In genomic region chr10:80504158-80504811, GRCh38 we compare ENCODE assay signal across 8 cellular contexts. TPM values are rescaled to one million over a fixed set of nuclear protein-coding genes. Genes with fewer than 3 reads are reported as not detected.
A peak's percentile ranks its signal among the peaks of the same experiment; 100 is the strongest.
DNase-seq lines count a peak whose midpoint lies in the region; ATAC-seq and TF ChIP-seq lines count a peak whose summit lies in the region.

No MANE protein-coding gene starts in this region.

- intact Hi-C loops in CD14-positive monocyte (cut with micrococcal nuclease): loop anchor here (2.0 to 5.0 kb wide), 5 partner anchors 17 to 121 kb away; partner anchors contain the start of gene TSPAN14 (in 1 of the 2)
- intact Hi-C loops in Panc1 (cut with micrococcal nuclease; ENCODE audit: unreplicated experiment): loop anchor here (1.0 kb wide), 1 partner anchor 60 kb away; no protein-coding TSS in a partner anchor
- intact Hi-C loops in naive thymus-derived CD4-positive, alpha-beta T cell (cut with micrococcal nuclease): loop anchor here (1.0 to 2.0 kb wide), 6 partner anchors 8 to 49 kb away; partner anchors contain the start of gene TSPAN14 (in 1 of the 2)

- no TSS peak for BruUV-seq in Panc1 (replicated peaks; lab: Mats Ljungman, UMichigan)

- TF ChIP-seq CTCF in CD14-positive monocyte (IDR thresholded peaks at IDR 0.05) (no peak), Panc1 (IDR thresholded peaks at IDR 0.05) (no peak), endodermal cell (conservative IDR thresholded peaks at IDR 0.05) (no peak)

- DNase-seq in CD14-positive monocyte (ENCODE audit: low spot score) (peak; percentile 73), Panc1 (ENCODE audit: low read depth, low spot score) (no peak), endodermal cell (peak; percentile 82), NCI-H1436 treated with DMSO at 0.1 percent for 48 hours (lab: John Stamatoyannopoulos, UW) (no peak), DMS153 (lab: John Stamatoyannopoulos, UW) (no peak), superior temporal gyrus (ENCODE audit: extremely low spot score) (no peak)
- no peak for DNase-seq in naive thymus-derived CD4-positive, alpha-beta T cell

- H3K9me3 ChIP-seq in Panc1 (ENCODE audit: control insufficient read depth, insufficient read depth, low read depth, low read length): no peaks in the 10 kb centered on the region
- H3K9me3 ChIP-seq in endodermal cell (ENCODE audit: control insufficient read depth, low read length): no peaks in the 10 kb centered on the region
- no peaks in the 10 kb centered on the region for H3K9me3 ChIP-seq in naive thymus-derived CD4-positive, alpha-beta T cell (ENCODE audit: control insufficient read depth in 2 of 3, low read length in 3 of 3)

- in situ Hi-C loops in Panc1 (cut with HindIII; ENCODE audit: low pct_unique_long_range_greater_than_20kb, low sequenced_read_pairs): no loop called here

- POLR2A ChIA-PET in Panc1 (lab: Charles Lee): interaction anchor here (0.6 kb wide), 1 partner anchor 48 kb away, joined by 4 read pairs; no protein-coding TSS in a partner anchor
- POLR2A ChIA-PET in naive thymus-derived CD4-positive, alpha-beta T cell (lab: Charles Lee): interaction anchor here (1.1 to 11.4 kb wide), 4 partner anchors 17 to 46 kb away, joined by 5 to 582 read pairs (median 94); partner anchors contain the start of gene TSPAN14

- H3K36me3 Mint-ChIP-seq in CD14-positive monocyte: peaks cover 53 to 75% of the 10 kb centered on the region in 2 donors
- peaks cover 38% of the 10 kb centered on the region for H3K36me3 Mint-ChIP-seq in endodermal cell (ENCODE audit: low read depth)
- H3K36me3 Mint-ChIP-seq in naive thymus-derived CD4-positive, alpha-beta T cell: peaks cover 0 to 34% (median 11%) of the 10 kb centered on the region in 5 donors

- H3K4me1 Mint-ChIP-seq in CD14-positive monocyte: peaks cover 76% of the 10 kb centered on the region
- H3K4me1 Mint-ChIP-seq in endodermal cell: peaks cover 61% of the 10 kb centered on the region
- H3K4me1 Mint-ChIP-seq in naive thymus-derived CD4-positive, alpha-beta T cell: peaks cover 63 to 84% (median 75%) of the 10 kb centered on the region in 7 donors

- peak overlapping the region in 1 of 2 donors; percentile 83 for H3K4me3 Mint-ChIP-seq in CD14-positive monocyte
- H3K4me3 Mint-ChIP-seq in endodermal cell: no peak overlapping the region
- peak overlapping the region; percentile 24 to 86 (median 71) for H3K4me3 Mint-ChIP-seq in naive thymus-derived CD4-positive, alpha-beta T cell

- H3K4me1 ChIP-seq in Panc1 (ENCODE audit: control insufficient read depth, insufficient read depth, low read length): peaks cover 8% of the 10 kb centered on the region
- H3K4me1 ChIP-seq in endodermal cell (ENCODE audit: control insufficient read depth, insufficient read depth, low read length): peaks cover 26% of the 10 kb centered on the region
- H3K4me1 ChIP-seq in naive thymus-derived CD4-positive, alpha-beta T cell (ENCODE audit: control insufficient read depth in 2 of 2, insufficient read depth in 2 of 2, low read length in 2 of 2): peaks cover 64 to 69% of the 10 kb centered on the region in 2 donors

- H3K27ac ChIP-seq in Panc1 (ENCODE audit: low read length) (no peak overlapping the region), endodermal cell (ENCODE audit: low read depth, low read length) (no peak overlapping the region)
- H3K27ac ChIP-seq in naive thymus-derived CD4-positive, alpha-beta T cell (ENCODE audit: low read depth, low read length): peak overlapping the region; percentile 59

- CTCF ChIA-PET in Panc1 (lab: Charles Lee): interaction anchor here (0.6 to 2.4 kb wide), 4 partner anchors 7 to 162 kb away, joined by 4 to 40 read pairs (median 6); no protein-coding TSS in a partner anchor
- CTCF ChIA-PET in naive thymus-derived CD4-positive, alpha-beta T cell (lab: Charles Lee): interaction anchor here (0.6 to 21.4 kb wide), 14 partner anchors 10 to 126 kb away, joined by 3 to 839 read pairs (median 6); partner anchors contain the start of gene TSPAN14

- H3K27ac Mint-ChIP-seq in CD14-positive monocyte (peak overlapping the region; percentile 90 to 99 (median 94)), endodermal cell (peak overlapping the region; percentile 98)
- peak overlapping the region; percentile 76 to 99 (median 89) for H3K27ac Mint-ChIP-seq in naive thymus-derived CD4-positive, alpha-beta T cell

- H3K9ac ChIP-seq in endodermal cell (ENCODE audit: extremely low read depth, low read length, poor library complexity, severe bottlenecking): no peak overlapping the region

- H3K4me3 ChIP-seq in Panc1 (ENCODE audit: low read depth in 2 of 2, low read length in 2 of 2): no peak overlapping the region
- H3K4me3 ChIP-seq in endodermal cell (ENCODE audit: low read length): no peak overlapping the region
- H3K4me3 ChIP-seq in naive thymus-derived CD4-positive, alpha-beta T cell (ENCODE audit: low read length): no peak overlapping the region

- ATAC-seq in Panc1: 0 out of 2 replicates have a peak, but pooled peaks have one; percentile 40
- peak; percentile 52 for ATAC-seq in naive thymus-derived CD4-positive, alpha-beta T cell
- no peak for ATAC-seq in activated CD4-positive, CD25-positive, alpha-beta regulatory T cell treated with anti-CD3 and anti-CD28 coated beads, Interleukin-2, amount 50 U/mL, for 24 hours

- no peaks in the 10 kb centered on the region for H3K27me3 ChIP-seq in Panc1 (ENCODE audit: control insufficient read depth, insufficient read depth, low read length)
- H3K27me3 ChIP-seq in endodermal cell (ENCODE audit: control insufficient read depth, insufficient read depth, low read length, poor library complexity, severe bottlenecking): no peaks in the 10 kb centered on the region
- H3K27me3 ChIP-seq in naive thymus-derived CD4-positive, alpha-beta T cell (ENCODE audit: control insufficient read depth in 2 of 2, insufficient read depth in 2 of 2, low read length in 2 of 2): no peaks in the 10 kb centered on the region

- no peaks in the 10 kb centered on the region for H3K27me3 Mint-ChIP-seq in CD14-positive monocyte (ENCODE audit: low read depth in 3 of 3)
- no peaks in the 10 kb centered on the region for H3K27me3 Mint-ChIP-seq in endodermal cell (ENCODE audit: insufficient read depth)
- H3K27me3 Mint-ChIP-seq in naive thymus-derived CD4-positive, alpha-beta T cell: no peaks in the 10 kb centered on the region

- no peaks in the 10 kb centered on the region for H3K9me3 Mint-ChIP-seq in CD14-positive monocyte
- H3K9me3 Mint-ChIP-seq in endodermal cell: no peaks in the 10 kb centered on the region
- H3K9me3 Mint-ChIP-seq in naive thymus-derived CD4-positive, alpha-beta T cell: no peaks in the 10 kb centered on the region

- WGBS in endodermal cell (ENCODE audit: insufficient coverage in 1 of 2, insufficient read length in 1 of 2), 2 experiments: 91 to 96% methylated on average over 4 to 7 of the region's 7 CpGs

- no peaks in the 10 kb centered on the region for H3K36me3 ChIP-seq in Panc1 (ENCODE audit: control insufficient read depth, insufficient read depth, low read length)
- H3K36me3 ChIP-seq in endodermal cell (ENCODE audit: control insufficient read depth, insufficient read depth, low read length): peaks cover 26% of the 10 kb centered on the region
- peaks cover 5 to 41% (median 21%) of the 10 kb centered on the region in 3 experiments for H3K36me3 ChIP-seq in naive thymus-derived CD4-positive, alpha-beta T cell (ENCODE audit: control insufficient read depth in 2 of 3, insufficient read depth in 3 of 3, low read length in 3 of 3)

RNA-seq across cellular contexts. Expression of gene SH2D4B, which starts 33.4 kb away (rescaled TPM):
- not detected for polyA plus RNA-seq in CD14-positive monocyte
- total RNA-seq in Panc1 (2021; ENCODE audit: unreplicated experiment) (0.10 TPM), endodermal cell (under 1 TPM in 1 of 2 donors, not detected in 1; 0.13 TPM)
- not detected for polyA plus RNA-seq in Panc1 (2012; ENCODE audit: insufficient read length)
- polyA plus RNA-seq in endodermal cell (2013, experiment 1 of 2): not detected
- polyA plus RNA-seq in endodermal cell (2013, experiment 2 of 2): 0.33 TPM
- total RNA-seq in naive thymus-derived CD4-positive, alpha-beta T cell: under 1 TPM; 0.10 to 0.51 (median 0.14) TPM
- polyA plus RNA-seq in naive thymus-derived CD4-positive, alpha-beta T cell: not detected

RNA-seq across cellular contexts. Expression of gene TSPAN14, which starts 50.2 kb away (rescaled TPM):
- polyA plus RNA-seq in CD14-positive monocyte: 100 to 1,000 TPM; 123 to 160 TPM
- total RNA-seq in Panc1 (2021; ENCODE audit: unreplicated experiment) (39.0 TPM), endodermal cell (100 to 1,000 TPM; 121 to 123 TPM)
- 48.4 TPM for polyA plus RNA-seq in Panc1 (2012; ENCODE audit: insufficient read length)
- 142 TPM for polyA plus RNA-seq in endodermal cell (2013, experiment 1 of 2)
- 127 TPM for polyA plus RNA-seq in endodermal cell (2013, experiment 2 of 2)
- 100 to 1,000 TPM; 135 to 165 (median 160) TPM for total RNA-seq in naive thymus-derived CD4-positive, alpha-beta T cell
- 100 to 1,000 TPM; 179 to 386 TPM for polyA plus RNA-seq in naive thymus-derived CD4-positive, alpha-beta T cell

Comparison
In these comparisons a context has a peak if more than half of its experiments do, and no peak if none do; other contexts are left out.
1. DNase-seq: peak in CD14-positive monocyte (single experiment) and endodermal cell (single experiment); none in Panc1 (single experiment), naive thymus-derived CD4-positive, alpha-beta T cell (0 of 9), NCI-H1436 treated with DMSO at 0.1 percent for 48 hours (single experiment), DMS153 (single experiment) and superior temporal gyrus (single experiment).
2. ATAC-seq: peak in Panc1 (single experiment) and naive thymus-derived CD4-positive, alpha-beta T cell (single experiment); none in activated CD4-positive, CD25-positive, alpha-beta regulatory T cell treated with anti-CD3 and anti-CD28 coated beads, Interleukin-2, amount 50 U/mL, for 24 hours (0 of 2).
3. Peak in every context shown above with its lines, with median percentiles within 50 percentile points of each other: H3K27ac Mint-ChIP-seq.